16 cellular contexts compared by ENCODE assay signal in the genomic region with DNA sequence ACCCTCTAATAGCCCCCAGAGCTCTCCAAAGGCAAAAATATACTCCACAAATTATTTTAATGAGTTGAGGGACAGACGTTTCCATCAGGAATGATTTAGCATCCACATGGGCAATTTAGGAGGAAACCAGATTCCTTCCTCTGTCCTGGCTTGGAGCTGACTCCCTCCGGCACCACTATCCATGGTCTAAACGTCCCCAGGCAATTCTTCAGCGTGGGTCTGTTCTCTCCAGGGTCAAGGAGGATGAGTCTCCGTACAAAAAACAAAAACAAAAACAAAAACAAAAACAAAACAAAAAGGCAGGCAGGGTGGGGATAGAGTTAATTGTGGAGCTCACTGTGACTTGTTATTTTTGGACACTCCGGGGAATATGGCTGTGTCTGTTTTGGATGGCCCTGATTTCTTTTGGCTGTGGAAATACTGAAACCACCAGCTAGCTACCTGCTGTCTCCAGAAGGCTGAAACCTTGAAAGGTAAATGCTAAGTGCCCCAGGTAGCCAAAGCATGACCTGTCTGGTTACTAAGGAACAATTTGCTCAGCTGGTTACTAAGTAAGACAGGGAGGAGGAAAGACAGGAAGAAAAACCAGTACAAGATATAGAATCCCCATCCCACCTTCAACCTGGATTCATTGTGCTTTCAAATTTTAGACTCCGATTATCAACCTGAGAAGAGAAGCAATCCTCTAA.
"Had no signal": no experiment of that assay in that cellular context is flagged by ENCODE, and none has a peak within 500 bp of the region (broad histone marks: within the 10 kb centered on the region; RNA-seq: fewer than 3 reads in every experiment).

No MANE protein-coding gene starts in this region.

- H3K36me3 Mint-ChIP-seq: activated naive CD4-positive, alpha-beta T cell treated with anti-CD3 and anti-CD28 coated beads, Interleukin-2, amount 50 U/mL, for 24 hours; brain; naive thymus-derived CD4-positive, alpha-beta T cell had no signal

- H3K36me3 ChIP-seq: right lobe of liver, transverse colon had no signal

- H3K4me3 Mint-ChIP-seq: activated naive CD4-positive, alpha-beta T cell treated with anti-CD3 and anti-CD28 coated beads, Interleukin-2, amount 50 U/mL, for 24 hours; activated T-cell treated with anti-CD3 and anti-CD28 coated beads, Interleukin-2, amount 50 U/mL, for 24 hours; naive thymus-derived CD4-positive, alpha-beta T cell had no signal

- H3K27ac ChIP-seq: psoas muscle, right lobe of liver, transverse colon had no signal

- H3K4me1 ChIP-seq: psoas muscle, right lobe of liver, transverse colon had no signal

- ATAC-seq: left cardiac atrium; naive thymus-derived CD4-positive, alpha-beta T cell; psoas muscle; right lobe of liver had no signal

- H3K4me3 ChIP-seq: lung, psoas muscle, right lobe of liver, transverse colon had no signal

- H3K27me3 ChIP-seq: right lobe of liver, transverse colon had no signal

- H3K9me3 ChIP-seq: right lobe of liver had no signal

- DNase-seq: activated CD4-positive, alpha-beta T cell treated with anti-CD3 and anti-CD28 coated beads, Interleukin-2, amount 50 U/mL, for 1 hour; activated CD4-positive, CD25-positive, alpha-beta regulatory T cell; activated effector memory CD4-positive, alpha-beta T cell treated with Interleukin-2 at 50 U/mL for 16 hours; activated T-cell treated with anti-CD3 and anti-CD28 coated beads, Interleukin-2, amount 50 U/mL, for 24 hours; effector memory CD4-positive, alpha-beta T cell; hippocampal formation; left cardiac atrium; naive thymus-derived CD4-positive, alpha-beta T cell; psoas muscle; right lobe of liver; stimulated activated naive CD4-positive, alpha-beta T cell; substantia nigra; transverse colon had no signal

- H3K27ac Mint-ChIP-seq: activated naive CD4-positive, alpha-beta T cell treated with anti-CD3 and anti-CD28 coated beads, Interleukin-2, amount 50 U/mL, for 24 hours; activated T-cell treated with anti-CD3 and anti-CD28 coated beads, Interleukin-2, amount 50 U/mL, for 24 hours; naive thymus-derived CD4-positive, alpha-beta T cell had no signal

- H3K4me1 Mint-ChIP-seq: activated naive CD4-positive, alpha-beta T cell treated with anti-CD3 and anti-CD28 coated beads, Interleukin-2, amount 50 U/mL, for 24 hours; naive thymus-derived CD4-positive, alpha-beta T cell had no signal
